14 cellular contexts compared by ENCODE assay signal in genomic region chr5:54007822-54008777, GRCh38.
A peak's percentile ranks its signal among the peaks of the same experiment; 100 is the strongest.
DNase-seq lines count a peak whose midpoint lies in the region; ATAC-seq, FAIRE-seq and TF ChIP-seq lines count a peak whose summit lies in the region.
"Had no signal": no experiment of that assay in that cellular context is flagged by ENCODE, and none has a peak within 500 bp of the region (broad histone marks: within the 10 kb centered on the region; RNA-seq: fewer than 3 reads in every experiment).

No MANE protein-coding gene starts in this region.

- H2AFZ ChIP-seq in neuron (ENCODE audit: low read depth, low read length) = peak overlapping the region; percentile 32

- peak; percentile 7 for DNase-seq in H54 (ENCODE audit: insufficient read length, low spot score)
- peak; percentile 35 for DNase-seq in MV-4-11 (lab: John Stamatoyannopoulos, UW)
- DNase-seq in CD8-positive, alpha-beta T cell = no peak
- DNase-seq in T-helper 1 cell = no peak
- no peak for DNase-seq in NCI-H2081 treated with DMSO at 0.1 percent for 48 hours (lab: John Stamatoyannopoulos, UW)
- no peak for DNase-seq in GM10248 (ENCODE audit: extremely low spot score)
- DNase-seq: aorta, lower lobe of right lung, NCI-H345, psoas muscle, RPMI8226, stomach had no signal

- H3K4me3 ChIP-seq in neuron (ENCODE audit: low read length) = no peak overlapping the region
- H3K4me3 ChIP-seq in CD8-positive, alpha-beta T cell (ENCODE audit: low read depth, low read length) = no peak overlapping the region
- H3K4me3 ChIP-seq: lower lobe of right lung, psoas muscle, stomach had no signal

- POLR2A ChIA-PET in CD8-positive, alpha-beta T cell (lab: Charles Lee) = no interaction called here
- POLR2A ChIA-PET in GM10248 (lab: Yijun Ruan, JAX) = interaction anchor here (0.5 kb wide), 1 partner anchor 10 kb away, joined by 7 read pairs; no protein-coding TSS in a partner anchor

- intact Hi-C loops in CD8-positive, alpha-beta T cell (cut with DNase I, micrococcal nuclease) = no loop called here

- no peak for FAIRE-seq in H54 (lab: Jason Lieb, UNC)

- H3K27ac Mint-ChIP-seq in CD8-positive, alpha-beta T cell = no peak overlapping the region

- no peak for TF ChIP-seq CTCF in CD8-positive, alpha-beta T cell (IDR thresholded peaks at IDR 0.05)
- TF ChIP-seq CTCF in GM10248 (IDR thresholded peaks at IDR 0.05; ENCODE audit: control extremely low read depth, extremely low read depth, low read depth, missing control alignments) = no peak

- no peak for TF ChIP-seq POLR2A in H54 (IDR thresholded peaks at IDR 0.05; ENCODE audit: low read depth, low read length)

- ATAC-seq in esophagus mucosa = peak; percentile 77
- ATAC-seq in CD8-positive, alpha-beta T cell = no peak
- ATAC-seq: psoas muscle had no signal

- no peaks in the 10 kb centered on the region for H3K36me3 ChIP-seq in neuron (ENCODE audit: insufficient read depth, low read length)
- no peaks in the 10 kb centered on the region for H3K36me3 ChIP-seq in CD8-positive, alpha-beta T cell (ENCODE audit: insufficient read depth, low read length)
- H3K36me3 ChIP-seq: lower lobe of right lung, stomach had no signal

- CTCF ChIA-PET in CD8-positive, alpha-beta T cell (lab: Charles Lee) = no interaction called here
- CTCF ChIA-PET in GM10248 (lab: Yijun Ruan, JAX) = interaction anchor here (1.1 to 1.4 kb wide), 2 partner anchors 23 to 102 kb away, joined by 3 read pairs; no protein-coding TSS in a partner anchor

- H3K27ac ChIP-seq in CD8-positive, alpha-beta T cell (ENCODE audit: low read depth, low read length) = no peak overlapping the region
- H3K27ac ChIP-seq: lower lobe of right lung, psoas muscle, stomach had no signal

- no peaks in the 10 kb centered on the region for H3K9me3 Mint-ChIP-seq in CD8-positive, alpha-beta T cell

- H3K4me1 ChIP-seq in neuron (ENCODE audit: insufficient read depth, low read length) = peaks cover 24% of the 10 kb centered on the region
- no peaks in the 10 kb centered on the region for H3K4me1 ChIP-seq in CD8-positive, alpha-beta T cell (ENCODE audit: insufficient read depth, low read length)
- H3K4me1 ChIP-seq: lower lobe of right lung, psoas muscle had no signal

- no peaks in the 10 kb centered on the region for H3K9me3 ChIP-seq in neuron (ENCODE audit: low read length)
- no peaks in the 10 kb centered on the region for H3K9me3 ChIP-seq in CD8-positive, alpha-beta T cell (ENCODE audit: low read length)
- H3K9me3 ChIP-seq: lower lobe of right lung, psoas muscle, stomach had no signal

- H3K4me3 Mint-ChIP-seq in CD8-positive, alpha-beta T cell = no peak overlapping the region

- H3K27me3 Mint-ChIP-seq in CD8-positive, alpha-beta T cell (ENCODE audit: low read depth) = no peaks in the 10 kb centered on the region

- H3K36me3 Mint-ChIP-seq in CD8-positive, alpha-beta T cell = peaks cover 3% of the 10 kb centered on the region

- no peaks in the 10 kb centered on the region for H3K4me1 Mint-ChIP-seq in CD8-positive, alpha-beta T cell (ENCODE audit: low read depth)

- no peaks in the 10 kb centered on the region for H3K27me3 ChIP-seq in neuron (ENCODE audit: insufficient read depth, low read length)
- no peaks in the 10 kb centered on the region for H3K27me3 ChIP-seq in CD8-positive, alpha-beta T cell (ENCODE audit: insufficient read depth, low read length)
- H3K27me3 ChIP-seq: stomach had no signal

Comparison
In these comparisons a context has a peak if more than half of its experiments do, and no peak if none do; other contexts are left out.
1. DNase-seq: peak in H54 (single experiment) and MV-4-11 (single experiment); none in CD8-positive, alpha-beta T cell (0 of 7), T-helper 1 cell (0 of 5), NCI-H2081 treated with DMSO at 0.1 percent for 48 hours (single experiment) and GM10248 (single experiment).